8 cellular contexts compared by ENCODE assay signal in the genomic region with DNA sequence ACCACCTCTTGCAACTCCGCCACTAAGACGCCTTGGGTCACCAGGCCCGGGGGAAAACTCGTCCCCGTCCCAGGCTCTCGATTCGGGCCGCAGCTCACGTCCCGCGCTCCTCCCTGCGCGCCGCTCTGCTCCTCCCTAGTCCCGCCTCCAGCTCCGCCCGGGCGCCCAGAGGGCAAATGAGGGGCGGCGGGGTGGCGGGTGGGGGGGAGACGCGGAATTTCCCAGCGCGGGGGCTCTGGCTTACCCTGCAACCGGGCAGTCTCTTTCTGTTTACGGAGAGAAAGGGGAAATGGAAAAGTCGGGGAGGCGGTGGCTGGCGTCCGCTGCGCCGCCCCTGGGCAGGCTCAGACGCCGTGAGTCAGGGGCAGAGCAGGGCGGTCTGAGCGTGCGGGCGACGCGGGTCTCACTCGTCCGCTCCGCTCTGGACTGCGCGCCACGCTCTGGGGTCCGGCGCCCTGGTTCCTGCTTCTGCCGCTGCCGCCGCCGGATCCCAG. TPM values are rescaled to one million over a fixed set of nuclear protein-coding genes. Genes with fewer than 3 reads are reported as not detected.
DNase-seq lines count a peak whose midpoint lies in the region; ATAC-seq, FAIRE-seq and TF ChIP-seq lines count a peak whose summit lies in the region.

A gene (plus strand): TSS at position 406 of the 494 bp plus-strand sequence. CDS start 4,755 bp downstream, outside the sequence.

- FAIRE-seq in H1 (lab: Jason Lieb, UNC) = no peak

- peak within 1 kb of the TSS; percentile 34; the same call in 1 of the 2 replicates for H3K27ac ChIP-seq in H1 (ENCODE audit: low read depth, low read length)

- no peak within 1 kb of the TSS for H2BK120ac ChIP-seq in H1 (replicated peaks; ENCODE audit: low read depth, low read length)

- peaks cover 0 to 20% of the 10 kb centered on the region in 2 experiments; a peak in 2 of 4 replicates for H3K79me2 ChIP-seq in H1 (ENCODE audit: control insufficient read depth in 1 of 2, insufficient read depth in 2 of 2, low read length in 2 of 2)

- H3K79me1 ChIP-seq in H1 (ENCODE audit: low read depth, low read length) = no peaks in the 10 kb centered on the region

- H3K4me3 ChIP-seq in H1 (ENCODE audit: extremely low read depth in 1 of 4, insufficient read depth in 2 of 4, low read depth in 3 of 4, low read length in 4 of 4) = peak within 1 kb of the TSS; percentile 70 to 91 (median 82)

- peak within 1 kb of the TSS; percentile 88 for H4K8ac ChIP-seq in H1 (ENCODE audit: extremely low read depth, insufficient read depth, low read length)

- H3K36me3 Mint-ChIP-seq in activated CD8-positive, alpha-beta memory T cell treated with anti-CD3 and anti-CD28 coated beads, Interleukin-2, amount 10 ng/mL, durations not matched to agents 7 days and 5 days = peaks cover 40% of the 10 kb centered on the region

- H3K4me2 ChIP-seq in H1 (ENCODE audit: insufficient read depth in 1 of 2, low read depth in 2 of 2, low read length in 2 of 2) = peak within 1 kb of the TSS; percentile 81 to 97

- ATAC-seq in GM18909 (IDR thresholded peaks at IDR 0.05; ENCODE audit: poor library complexity, unreplicated experiment) (peak; percentile 66), HG03139 (IDR thresholded peaks at IDR 0.05; ENCODE audit: unreplicated experiment) (peak; percentile 56)
- ATAC-seq in activated CD8-positive, alpha-beta memory T cell treated with anti-CD3 and anti-CD28 coated beads, Interleukin-2, amount 10 ng/mL, durations not matched to agents 7 days and 5 days = peak; percentile 77

- peak within 1 kb of the TSS; percentile 73 for H2AFZ ChIP-seq in H1 (ENCODE audit: low read length)

- H3K14ac ChIP-seq in H1 (ENCODE audit: insufficient read length) = no peak within 1 kb of the TSS

- H2BK12ac ChIP-seq in H1 (ENCODE audit: low read depth, low read length) = no peak within 1 kb of the TSS

- no peaks in the 10 kb centered on the region for H3K9me3 ChIP-seq in H1 (ENCODE audit: insufficient read depth in 2 of 2, low read depth in 1 of 2, low read length in 1 of 2)

- peaks cover 2 to 4% of the 10 kb centered on the region in 2 experiments for H4K20me1 ChIP-seq in H1 (replicated peaks in 1 of 2; ENCODE audit: control insufficient read depth in 1 of 2, insufficient read depth in 2 of 2, low read length in 2 of 2)

- TF ChIP-seq CTCF in H1 (IDR thresholded peaks at IDR 0.05; ENCODE audit: control extremely low read depth in 1 of 3, insufficient read depth in 1 of 3, low read depth in 1 of 3, low read length in 3 of 3) = no peak

- POLR2A ChIA-PET in H1 (lab: Charles Lee; ENCODE audit: partially characterized antibody) = interaction anchor here (0.6 to 1.9 kb wide), 12 partner anchors 9 to 120 kb away, joined by 3 to 8 read pairs (median 3); no protein-coding TSS in a partner anchor

- no peak within 1 kb of the TSS for H3K4ac ChIP-seq in H1 (replicated peaks; ENCODE audit: insufficient read length, low read depth, low read length)

- H3K56ac ChIP-seq in H1 (replicated peaks; ENCODE audit: insufficient read length, low read depth, low read length) = peak within 1 kb of the TSS; percentile 74

- H3K18ac ChIP-seq in H1 (ENCODE audit: extremely low read depth, low read length) = peak within 1 kb of the TSS; percentile 36; the same call in 1 of the 2 replicates

- 3% methylated on average over 22 of the region's 53 CpGs; no CpG with 5 or more reads in 1 of the 2 experiments for WGBS in H1 (ENCODE audit: extremely low coverage in 1 of 2, insufficient coverage in 1 of 2, insufficient read length in 1 of 2, insufficient replicate concordance in 2 of 2, low coverage in 1 of 2, low lambda C conversion rate in 2 of 2, missing lambda C conversion rate in 1 of 2), 2 experiments

- no peak within 1 kb of the TSS for H3K23ac ChIP-seq in H1 (ENCODE audit: insufficient read length)

- H3K9me3 Mint-ChIP-seq in activated CD8-positive, alpha-beta memory T cell treated with anti-CD3 and anti-CD28 coated beads, Interleukin-2, amount 10 ng/mL, durations not matched to agents 7 days and 5 days (ENCODE audit: low read depth) = no peaks in the 10 kb centered on the region

- H2BK20ac ChIP-seq in H1 (ENCODE audit: low read length) = no peak within 1 kb of the TSS

- no peaks in the 10 kb centered on the region for H3K27me3 Mint-ChIP-seq in activated CD8-positive, alpha-beta memory T cell treated with anti-CD3 and anti-CD28 coated beads, Interleukin-2, amount 10 ng/mL, durations not matched to agents 7 days and 5 days

- peak within 1 kb of the TSS; percentile 22 for H4K91ac ChIP-seq in H1 (replicated peaks; ENCODE audit: insufficient read length, low read length)

- peaks cover 0 to 10% (median 4%) of the 10 kb centered on the region in 4 experiments; a peak in 5 of 7 replicates for H3K27me3 ChIP-seq in H1 (replicated peaks in 1 of 4; ENCODE audit: control insufficient read depth in 3 of 4, extremely low read depth in 1 of 4, insufficient read depth in 3 of 4, low read length in 3 of 4)

- H3K9ac ChIP-seq in H1 (replicated peaks in 1 of 4; ENCODE audit: extremely low read depth in 1 of 4, low read depth in 3 of 4, low read length in 3 of 4) = peak within 1 kb of the TSS; percentile 61 to 84 (median 68)

- no peak for TF ChIP-seq EP300 in H1 (IDR thresholded peaks at IDR 0.05; ENCODE audit: borderline replicate concordance in 1 of 2, low read depth in 2 of 2, low read length in 2 of 2)

- H3K36me3 ChIP-seq in H1 (ENCODE audit: control insufficient read depth in 2 of 4, insufficient read depth in 4 of 4, low read length in 3 of 4) = peaks cover 0 to under 1% (median 0%) of the 10 kb centered on the region in 4 experiments; a peak in 1 of 8 replicates

- peak within 1 kb of the TSS; percentile 95 for H3K4me3 Mint-ChIP-seq in activated CD8-positive, alpha-beta memory T cell treated with anti-CD3 and anti-CD28 coated beads, Interleukin-2, amount 10 ng/mL, durations not matched to agents 7 days and 5 days

- no peak within 1 kb of the TSS for H2AK5ac ChIP-seq in H1 (ENCODE audit: low read depth, low read length)

- H2BK15ac ChIP-seq in H1 (ENCODE audit: low read length) = no peak within 1 kb of the TSS

- peak in 1 of 2 experiments; percentile 45; a peak in 2 of 3 replicates for TF ChIP-seq POLR2A in H1 (IDR thresholded peaks at IDR 0.05; ENCODE audit: control extremely low read depth in 1 of 2, low read depth in 2 of 2, low read length in 2 of 2)

- H3K4me1 ChIP-seq in H1 (replicated peaks in 1 of 4; ENCODE audit: control insufficient read depth in 3 of 4, insufficient read depth in 4 of 4, low read length in 3 of 4) = peaks cover 12 to 25% (median 13%) of the 10 kb centered on the region in 4 experiments; a peak in 6 of 7 replicates

- peak within 1 kb of the TSS; percentile 57 for H4K5ac ChIP-seq in H1 (ENCODE audit: insufficient read length, low read depth, low read length)

- H2BK5ac ChIP-seq in H1 (ENCODE audit: low read depth, low read length) = peak within 1 kb of the TSS; percentile 62; the same call in 1 of the 2 replicates

- TF ChIP-seq RAD21 in H1 (IDR thresholded peaks at IDR 0.05 in 1 of 2, conservative IDR thresholded peaks at IDR 0.05 in 1 of 2; ENCODE audit: low read depth in 2 of 2, low read length in 2 of 2) = no peak

- peaks cover 48% of the 10 kb centered on the region for H3K4me1 Mint-ChIP-seq in activated CD8-positive, alpha-beta memory T cell treated with anti-CD3 and anti-CD28 coated beads, Interleukin-2, amount 10 ng/mL, durations not matched to agents 7 days and 5 days

- CTCF ChIA-PET in activated CD8-positive, alpha-beta memory T cell treated with anti-CD3 and anti-CD28 coated beads, Interleukin-2, amount 10 ng/mL, durations not matched to agents 7 days and 5 days (lab: Charles Lee) = interaction anchor here (0.6 to 11.3 kb wide), 10 partner anchors 11 to 97 kb away, joined by 3 to 119 read pairs (median 5); no protein-coding TSS in a partner anchor
- CTCF ChIA-PET in H1 (lab: Charles Lee; ENCODE audit: partially characterized antibody) = interaction anchor here (0.9 to 1.8 kb wide), 5 partner anchors 11 to 99 kb away, joined by 3 to 4 read pairs (median 3); no protein-coding TSS in a partner anchor

- peak within 1 kb of the TSS; percentile 95 for H3K27ac Mint-ChIP-seq in activated CD8-positive, alpha-beta memory T cell treated with anti-CD3 and anti-CD28 coated beads, Interleukin-2, amount 10 ng/mL, durations not matched to agents 7 days and 5 days

- peak; percentile 89 for DNase-seq in Ammon's horn (ENCODE audit: low spot score)
- peak; percentile 94 for DNase-seq in NOMO-1 treated with DMSO at 0.1 percent for 48 hours (lab: John Stamatoyannopoulos, UW; ENCODE audit: unreplicated experiment)
- peak; percentile 90 for DNase-seq in activated CD8-positive, alpha-beta memory T cell treated with anti-CD3 and anti-CD28 coated beads, Interleukin-2, amount 10 ng/mL, durations not matched to agents 7 days and 5 days
- peak; percentile 56 to 88 for DNase-seq in H1 (ENCODE audit: low read depth in 1 of 2, low spot score in 2 of 2)
- peak; percentile 96 for DNase-seq in mesenteric fat pad (ENCODE audit: low spot score)
- peak; percentile 62 for DNase-seq in stimulated activated CD8-positive, alpha-beta memory T cell treated with anti-CD3 and anti-CD28 coated beads, Interleukin-15, amount 100 ng/mL, for 24 hours (ENCODE audit: low read depth)

- H3K23me2 ChIP-seq in H1 (ENCODE audit: low read depth, low read length) = peaks cover 20% of the 10 kb centered on the region; the same call in 1 of the 2 replicates

TF ChIP-seq in H1, 55 proteins besides CTCF, POLR2A, EP300 and RAD21 (continues in another document):
- TF ChIP-seq TAF1 (IDR thresholded peaks at IDR 0.05; ENCODE audit: low read depth, low read length) (peak; percentile 79), SIX5 (IDR thresholded peaks at IDR 0.05; ENCODE audit: low read depth, low read length) (no peak), SIN3A (conservative IDR thresholded peaks at IDR 0.05 in 1 of 2, IDR thresholded peaks at IDR 0.05 in 1 of 2; ENCODE audit: low read depth in 1 of 2, low read length in 2 of 2) (no peak; a peak in 1 of 4 replicates), TBP (IDR thresholded peaks at IDR 0.05; ENCODE audit: low read depth, low read length) (peak; percentile 64; the same call in 1 of the 2 replicates), KDM5A (IDR thresholded peaks at IDR 0.05; ENCODE audit: low read length) (no peak), RXRA (IDR thresholded peaks at IDR 0.05; ENCODE audit: insufficient read depth, low read depth, low read length) (no peak)

RNA-seq across cellular contexts. Expression of the gene that starts here (rescaled TPM):
- 10 to 100 TPM; 54.5 to 56.8 TPM for total RNA-seq in activated CD8-positive, alpha-beta memory T cell treated with anti-CD3 and anti-CD28 coated beads, Interleukin-2, amount 10 ng/mL, durations not matched to agents 7 days and 5 days
- 5.4 and 5.6 TPM in 2 replicates for total RNA-seq in H1 (2021; fragmentation: NEBNext Ultra II Directional; extraction: Animal tissue kit (Norgen Biotek cat#: 25700))
- polyA plus RNA-seq in H1 (2011; rRNA removed) = 2.7 and 6.0 TPM in 2 replicates
- 5.5 TPM for polyA plus RNA-seq in H1 (2011; cell fraction: cytosol; rRNA removed)
- polyA plus RNA-seq in H1 (2011; cell fraction: nucleus; rRNA removed) = 4.3 TPM
- polyA plus RNA-seq in H1 (2012, experiment 1 of 2) = 5.3 to 9.0 TPM (median 5.5 TPM) in 4 replicates
- 2.3 TPM for polyA plus RNA-seq in H1 (2012, experiment 2 of 2)
- 3.6 TPM for polyA plus RNA-seq in H1 (2013, experiment 1 of 2)
- 3.7 TPM for polyA plus RNA-seq in H1 (2013, experiment 2 of 2)
- polyA minus RNA-seq in H1 (2011; rRNA and poly(A)+ RNA removed) = 4.2 and 6.7 TPM in 2 replicates
- polyA minus RNA-seq in H1 (2011; cell fraction: cytosol; rRNA and poly(A)+ RNA removed) = 1.7 TPM
- 5.6 TPM for polyA minus RNA-seq in H1 (2011; cell fraction: nucleus; rRNA and poly(A)+ RNA removed)
- total RNA-seq in mesenteric fat pad = 99.7 TPM

Comparison
In these comparisons a context has a peak if more than half of its experiments do, and no peak if none do; other contexts are left out.
1. Peak in every context shown above with its lines: DNase-seq, ATAC-seq, H3K4me3 ChIP-seq and H3K27ac ChIP-seq.